ENCODE assay signal across 11 cellular contexts in genomic region chr1:209657140-209657879, GRCh38. TPM values are rescaled to one million over a fixed set of nuclear protein-coding genes. Genes with fewer than 3 reads are reported as not detected.
DNase-seq lines count a peak whose midpoint lies in the region; ATAC-seq and TF ChIP-seq lines count a peak whose summit lies in the region.
"Had no signal": no experiment of that assay in that cellular context is flagged by ENCODE, and none has a peak within 500 bp of the region (broad histone marks: within the 10 kb centered on the region; RNA-seq: fewer than 3 reads in every experiment).

No MANE protein-coding gene starts in this region.

- H3K4me1 ChIP-seq in MM.1S (ENCODE audit: low read length) = peaks cover 30% of the 10 kb centered on the region

- H3K27ac ChIP-seq in MM.1S (ENCODE audit: low read length) = no peak overlapping the region

- H3K27me3 ChIP-seq in kidney epithelial cell (ENCODE audit: control insufficient read depth, insufficient read depth, low read length) = no peaks in the 10 kb centered on the region
- H3K27me3 ChIP-seq in MM.1S (replicated peaks; ENCODE audit: insufficient read depth, low read length) = no peaks in the 10 kb centered on the region

- H3K36me3 ChIP-seq in kidney epithelial cell (ENCODE audit: control insufficient read depth, insufficient read depth, low read length) = no peaks in the 10 kb centered on the region
- no peaks in the 10 kb centered on the region for H3K36me3 ChIP-seq in MM.1S (replicated peaks; ENCODE audit: insufficient read depth, low read length)

- no peak for TF ChIP-seq CTCF in kidney epithelial cell (IDR thresholded peaks at IDR 0.05; ENCODE audit: insufficient read depth, low read length, poor library complexity, severe bottlenecking)
- no peak for TF ChIP-seq CTCF in MM.1S (IDR thresholded peaks at IDR 0.05; ENCODE audit: low read length)

- H3K9ac ChIP-seq in MM.1S (ENCODE audit: low read length) = no peak overlapping the region

- H4K20me1 ChIP-seq in MM.1S (ENCODE audit: insufficient read depth, low read length) = no peaks in the 10 kb centered on the region

- peak; percentile 41 for DNase-seq in Caki2 (ENCODE audit: low read depth)
- peak; percentile 95 for DNase-seq in HCEC 1CT
- DNase-seq in RPMI8226 = peak; percentile 41
- peak; percentile 51 for DNase-seq in kidney epithelial cell (ENCODE audit: low read depth)
- DNase-seq in MM.1S = no peak
- DNase-seq in NCI-H82 (lab: John Stamatoyannopoulos, UW) = no peak
- DNase-seq in head of caudate nucleus = no peak
- DNase-seq: Kasumi-1; NCI-H510A treated with DMSO at 0.1 percent for 48 hours; stimulated activated CD4-positive, alpha-beta T cell treated with anti-CD3 and anti-CD28 coated beads, Interleukin-4, amount 100 ng/mL, for 4 hours had no signal

- H3K4me3 ChIP-seq in kidney epithelial cell (ENCODE audit: low read depth, low read length) = no peak overlapping the region
- H3K4me3 ChIP-seq in MM.1S (ENCODE audit: low read length) = no peak overlapping the region

- intact Hi-C loops in head of caudate nucleus (cut with DNase I) = no loop called here

- no peak overlapping the region for H2AFZ ChIP-seq in MM.1S (ENCODE audit: low read length)

- no peaks in the 10 kb centered on the region for H3K9me3 ChIP-seq in MM.1S (replicated peaks; ENCODE audit: insufficient read depth, low read length)

- H3K4me2 ChIP-seq in MM.1S (ENCODE audit: low read depth, low read length) = no peak overlapping the region

- no peaks in the 10 kb centered on the region for H3K79me2 ChIP-seq in MM.1S (ENCODE audit: low read length)

- no peak for ATAC-seq in GM18517 (IDR thresholded peaks at IDR 0.05; ENCODE audit: unreplicated experiment)

- in situ Hi-C loops in Caki2 (cut with HindIII; ENCODE audit: low pct_unique_long_range_greater_than_20kb, low sequenced_read_pairs) = no loop called here

- H3F3A ChIP-seq in MM.1S (ENCODE audit: insufficient read depth, low read length) = no peaks in the 10 kb centered on the region

- H3K9me2 ChIP-seq in MM.1S (replicated peaks; ENCODE audit: insufficient read depth, low read length) = no peaks in the 10 kb centered on the region

RNA-seq across cellular contexts. Expression of gene LAMB3, which starts 5.1 kb away (rescaled TPM):
- 59.6 and 77.3 TPM in 2 replicates for total RNA-seq in Caki2 (2014; rRNA removed; shearing (Covaris generic); ENCODE audit: low replicate concordance)
- total RNA-seq in kidney epithelial cell = 343 and 348 TPM in 2 replicates

RNA-seq across cellular contexts. Expression of gene G0S2, which starts 17.9 kb away (rescaled TPM):
- 8.1 and 48.4 TPM in 2 replicates for total RNA-seq in Caki2 (2014; rRNA removed; shearing (Covaris generic); ENCODE audit: low replicate concordance)
- total RNA-seq in kidney epithelial cell = 112 and 164 TPM in 2 replicates

RNA-seq across cellular contexts. Expression of gene HSD11B1, which starts 47.3 kb away (rescaled TPM):
- total RNA-seq in Caki2 (2014; rRNA removed; shearing (Covaris generic); ENCODE audit: low replicate concordance) = not detected in 2 replicates
- 2.0 and 2.1 TPM in 2 replicates for total RNA-seq in kidney epithelial cell

Comparison
In these comparisons a context has a peak if more than half of its experiments do, and no peak if none do; other contexts are left out.
1. DNase-seq: peak in Caki2 (single experiment), HCEC 1CT (single experiment), RPMI8226 (single experiment) and kidney epithelial cell (single experiment); none in MM.1S (single experiment), NCI-H82 (single experiment) and head of caudate nucleus (0 of 42).